10 cellular contexts compared by ENCODE assay signal in the genomic region with DNA sequence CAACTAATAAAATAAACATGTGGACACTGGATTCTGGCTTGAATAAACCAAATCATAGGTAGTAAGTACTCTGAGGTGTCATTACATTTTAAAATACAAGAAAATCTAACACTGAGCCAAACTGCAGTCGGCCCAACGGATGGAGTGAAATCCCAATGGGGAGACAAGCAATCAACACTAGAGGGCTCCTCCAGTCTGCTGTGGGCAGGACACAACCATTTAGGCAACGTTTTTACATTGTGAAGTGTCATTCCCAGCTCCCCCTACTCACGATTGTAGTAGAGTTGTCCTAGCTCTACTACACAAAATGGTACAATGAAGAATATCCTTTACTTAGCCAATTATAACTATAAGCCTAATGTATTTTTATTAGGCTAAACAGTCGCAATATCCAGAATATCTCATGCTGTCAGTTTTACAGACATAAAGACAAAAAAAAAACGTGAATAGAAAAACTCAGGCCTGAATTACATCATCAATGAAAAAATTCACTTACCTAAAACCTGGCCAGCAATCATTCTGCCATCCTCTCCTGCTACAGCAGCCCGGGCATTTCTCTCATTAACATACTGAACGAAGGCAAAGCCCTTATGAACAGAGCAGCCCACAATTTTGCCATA. TPM values are rescaled to one million over a fixed set of nuclear protein-coding genes. Genes with fewer than 3 reads are reported as not detected.
DNase-seq lines count a peak whose midpoint lies in the region; ATAC-seq and TF ChIP-seq lines count a peak whose summit lies in the region.
"Had no signal": no experiment of that assay in that cellular context is flagged by ENCODE, and none has a peak within 500 bp of the region (broad histone marks: within the 10 kb centered on the region; RNA-seq: fewer than 3 reads in every experiment).

No MANE protein-coding gene starts in this region.

- H3K27me3 ChIP-seq in right cardiac atrium (ENCODE audit: control insufficient read depth, insufficient read depth), result no peaks in the 10 kb centered on the region
- H3K27me3 ChIP-seq: SJSA1 had no signal

- H3K27ac ChIP-seq in right cardiac atrium (ENCODE audit: low read length), result no peak overlapping the region
- H3K27ac ChIP-seq: SJSA1 had no signal

- H3K4me1 ChIP-seq in right cardiac atrium (ENCODE audit: control insufficient read depth, insufficient read depth, low read length), result peaks cover 5% of the 10 kb centered on the region
- H3K4me1 ChIP-seq: SJSA1 had no signal

- DNase-seq in AG04449 (ENCODE audit: low read depth, low spot score) (no peak), right cardiac atrium (no peak), NCI-H1092 treated with DMSO at 0.1 percent for 48 hours (lab: John Stamatoyannopoulos, UW) (no peak)
- no peak for DNase-seq in activated CD4-positive, alpha-beta memory T cell treated with anti-CD3 and anti-CD28 coated beads, Interleukin-2, amount 10 ng/mL, durations not matched to agents 7 days and 5 days
- DNase-seq: amygdala had no signal

- no peak overlapping the region for H3K4me3 Mint-ChIP-seq in activated CD4-positive, alpha-beta memory T cell treated with anti-CD3 and anti-CD28 coated beads, Interleukin-2, amount 10 ng/mL, durations not matched to agents 7 days and 5 days
- H3K4me3 Mint-ChIP-seq in stimulated activated memory B cell treated with anti-CD40 and anti-IgM and Interleukin-4, amounts not matched to agents 10 μg/mL and 1 μg/mL and 100 μg/mL, for 72 hours, result no peak overlapping the region

- ATAC-seq in right cardiac atrium, result peak; percentile 30 to 33
- no peak for ATAC-seq in stimulated activated memory B cell treated with anti-CD40 and anti-IgM and Interleukin-4, amounts not matched to agents 10 μg/mL and 1 μg/mL and 100 μg/mL, for 72 hours
- no peak for ATAC-seq in GM19463 (IDR thresholded peaks at IDR 0.05; ENCODE audit: unreplicated experiment)
- no peak for ATAC-seq in HG02938 (IDR thresholded peaks at IDR 0.05; ENCODE audit: unreplicated experiment)

- no peaks in the 10 kb centered on the region for H3K9me3 ChIP-seq in right cardiac atrium (ENCODE audit: control insufficient read depth, low read length)
- H3K9me3 ChIP-seq: SJSA1 had no signal

- H3K27me3 Mint-ChIP-seq in activated CD4-positive, alpha-beta memory T cell treated with anti-CD3 and anti-CD28 coated beads, Interleukin-2, amount 10 ng/mL, durations not matched to agents 7 days and 5 days, result no peaks in the 10 kb centered on the region
- H3K27me3 Mint-ChIP-seq in stimulated activated memory B cell treated with anti-CD40 and anti-IgM and Interleukin-4, amounts not matched to agents 10 μg/mL and 1 μg/mL and 100 μg/mL, for 72 hours, result no peaks in the 10 kb centered on the region

- peaks cover 77% of the 10 kb centered on the region for H3K36me3 Mint-ChIP-seq in activated CD4-positive, alpha-beta memory T cell treated with anti-CD3 and anti-CD28 coated beads, Interleukin-2, amount 10 ng/mL, durations not matched to agents 7 days and 5 days (ENCODE audit: low read depth)
- H3K36me3 Mint-ChIP-seq in stimulated activated memory B cell treated with anti-CD40 and anti-IgM and Interleukin-4, amounts not matched to agents 10 μg/mL and 1 μg/mL and 100 μg/mL, for 72 hours, result peaks cover 37% of the 10 kb centered on the region

- POLR2A ChIA-PET in AG04449 (lab: Yijun Ruan, JAX), result no interaction called here
- POLR2A ChIA-PET in activated CD4-positive, alpha-beta memory T cell treated with anti-CD3 and anti-CD28 coated beads, Interleukin-2, amount 10 ng/mL, durations not matched to agents 7 days and 5 days (lab: Charles Lee), result interaction anchor here (3.3 to 4.4 kb wide), 2 partner anchors 23 to 32 kb away, joined by 22 to 64 read pairs; no protein-coding TSS in a partner anchor

- no peaks in the 10 kb centered on the region for H3K9me3 Mint-ChIP-seq in activated CD4-positive, alpha-beta memory T cell treated with anti-CD3 and anti-CD28 coated beads, Interleukin-2, amount 10 ng/mL, durations not matched to agents 7 days and 5 days
- no peaks in the 10 kb centered on the region for H3K9me3 Mint-ChIP-seq in stimulated activated memory B cell treated with anti-CD40 and anti-IgM and Interleukin-4, amounts not matched to agents 10 μg/mL and 1 μg/mL and 100 μg/mL, for 72 hours

- H3K4me3 ChIP-seq in AG04449 (ENCODE audit: low read depth, low read length) (no peak overlapping the region), right cardiac atrium (ENCODE audit: low read length) (no peak overlapping the region)
- H3K4me3 ChIP-seq: SJSA1 had no signal

- CTCF ChIA-PET in AG04449 (lab: Yijun Ruan, JAX), result no interaction called here
- CTCF ChIA-PET in activated CD4-positive, alpha-beta memory T cell treated with anti-CD3 and anti-CD28 coated beads, Interleukin-2, amount 10 ng/mL, durations not matched to agents 7 days and 5 days (lab: Charles Lee), result no interaction called here

- TF ChIP-seq CTCF in AG04449 (IDR thresholded peaks at IDR 0.05; ENCODE audit: insufficient read depth, low read length, missing control alignments) (peak; percentile 16), GM12873 (IDR thresholded peaks at IDR 0.05; ENCODE audit: insufficient read depth, low read depth, low read length, missing control alignments) (peak; percentile 29)

- peaks cover 89% of the 10 kb centered on the region for H3K4me1 Mint-ChIP-seq in activated CD4-positive, alpha-beta memory T cell treated with anti-CD3 and anti-CD28 coated beads, Interleukin-2, amount 10 ng/mL, durations not matched to agents 7 days and 5 days
- H3K4me1 Mint-ChIP-seq in stimulated activated memory B cell treated with anti-CD40 and anti-IgM and Interleukin-4, amounts not matched to agents 10 μg/mL and 1 μg/mL and 100 μg/mL, for 72 hours, result peaks cover 57% of the 10 kb centered on the region

- 46% methylated on average over 8 of the region's 8 CpGs for WGBS in right cardiac atrium

- peak overlapping the region; percentile 62 for H3K27ac Mint-ChIP-seq in activated CD4-positive, alpha-beta memory T cell treated with anti-CD3 and anti-CD28 coated beads, Interleukin-2, amount 10 ng/mL, durations not matched to agents 7 days and 5 days
- no peak overlapping the region for H3K27ac Mint-ChIP-seq in stimulated activated memory B cell treated with anti-CD40 and anti-IgM and Interleukin-4, amounts not matched to agents 10 μg/mL and 1 μg/mL and 100 μg/mL, for 72 hours

- intact Hi-C loops in right cardiac atrium (cut with DNase I), result no loop called here

RNA-seq across cellular contexts. Expression of a gene that starts 35.7 kb away (rescaled TPM):
- total RNA-seq in activated CD4-positive, alpha-beta memory T cell treated with anti-CD3 and anti-CD28 coated beads, Interleukin-2, amount 10 ng/mL, durations not matched to agents 7 days and 5 days, result 100 to 1,000 TPM; 689 to 710 TPM
- 100 to 1,000 TPM; 241 to 308 (median 289) TPM for total RNA-seq in right cardiac atrium
- polyA plus RNA-seq in right cardiac atrium, result 334 TPM

RNA-seq across cellular contexts. Expression of a gene that starts 46.3 kb away (rescaled TPM):
- total RNA-seq in activated CD4-positive, alpha-beta memory T cell treated with anti-CD3 and anti-CD28 coated beads, Interleukin-2, amount 10 ng/mL, durations not matched to agents 7 days and 5 days, result not detected
- total RNA-seq in right cardiac atrium, result 1 to 10 TPM in 1 of 4 donors, under 1 TPM in 3; 0.20 to 1.0 (median 0.61) TPM
- 0.27 TPM for polyA plus RNA-seq in right cardiac atrium
- total RNA-seq: SJSA1 had no signal

Comparison
In these comparisons a context has a peak if more than half of its experiments do, and no peak if none do; other contexts are left out.
1. ATAC-seq: peak in right cardiac atrium (2 of 2); none in stimulated activated memory B cell treated with anti-CD40 and anti-IgM and Interleukin-4, amounts not matched to agents 10 μg/mL and 1 μg/mL and 100 μg/mL, for 72 hours (single experiment), GM19463 (single experiment) and HG02938 (single experiment).